Comparison of ENCODE assay signal across 1 cellular context in the genomic region with DNA sequence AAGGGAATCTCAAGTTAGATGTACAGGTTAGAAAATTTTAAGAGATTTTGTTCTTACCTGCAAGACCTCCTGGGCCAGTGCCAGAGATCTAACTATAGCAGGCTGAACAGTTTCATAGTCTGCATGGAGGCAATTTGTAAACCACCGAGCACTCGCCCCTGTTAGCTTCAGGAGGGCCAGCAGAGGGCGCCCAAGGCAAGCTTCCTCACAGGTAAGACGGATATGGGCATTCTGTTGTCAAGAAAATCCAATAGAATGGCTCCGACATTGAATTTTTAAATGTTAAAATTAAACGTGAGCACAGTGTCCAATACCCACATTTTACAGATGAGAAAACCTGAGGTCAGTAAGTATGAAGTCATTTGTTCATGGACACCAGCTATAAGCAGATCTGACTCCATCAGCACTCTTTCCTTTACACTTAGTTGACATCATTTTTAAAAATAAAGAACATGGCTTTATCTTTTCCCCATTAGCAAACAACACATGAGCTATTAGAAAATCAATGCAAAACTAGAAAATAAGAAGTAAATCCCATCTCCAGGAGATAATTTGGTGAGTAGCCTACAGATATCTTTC.
TF ChIP-seq lines count a peak whose summit lies in the region.

No MANE protein-coding gene starts in this region.

TF ChIP-seq in H1, 55 proteins besides CTCF, POLR2A, EP300 and RAD21:
- TF ChIP-seq NANOG (IDR thresholded peaks at IDR 0.05; ENCODE audit: insufficient read depth, low read depth, low read length, poor library complexity, severe bottlenecking): no peak
- no peak for TF ChIP-seq SP2 (IDR thresholded peaks at IDR 0.05; ENCODE audit: low read length)
- TF ChIP-seq SUZ12 (IDR thresholded peaks at IDR 0.05; ENCODE audit: low read length): no peak
- no peak for TF ChIP-seq CBX5 (IDR thresholded peaks at IDR 0.05; ENCODE audit: low read depth, low read length)
- no peak for TF ChIP-seq TCF12 (IDR thresholded peaks at IDR 0.05; ENCODE audit: low read depth, low read length)
- TF ChIP-seq POU5F1 (IDR thresholded peaks at IDR 0.05; ENCODE audit: low read depth, low read length): no peak
- TF ChIP-seq ATF3 (IDR thresholded peaks at IDR 0.05; ENCODE audit: insufficient read depth, low read depth, low read length): no peak
- no peak for TF ChIP-seq HDAC2 (IDR thresholded peaks at IDR 0.05; ENCODE audit: borderline replicate concordance in 1 of 2, low read depth in 2 of 2, low read length in 2 of 2)
- no peak for TF ChIP-seq CBX8 (IDR thresholded peaks at IDR 0.05; ENCODE audit: borderline replicate concordance, low read depth, low read length)
- TF ChIP-seq ZNF274 (IDR thresholded peaks at IDR 0.05; ENCODE audit: borderline replicate concordance, extremely low read depth, low read length): no peak
- TF ChIP-seq SRF (IDR thresholded peaks at IDR 0.05; ENCODE audit: low read depth, low read length): no peak
- TF ChIP-seq, protein P1, sequence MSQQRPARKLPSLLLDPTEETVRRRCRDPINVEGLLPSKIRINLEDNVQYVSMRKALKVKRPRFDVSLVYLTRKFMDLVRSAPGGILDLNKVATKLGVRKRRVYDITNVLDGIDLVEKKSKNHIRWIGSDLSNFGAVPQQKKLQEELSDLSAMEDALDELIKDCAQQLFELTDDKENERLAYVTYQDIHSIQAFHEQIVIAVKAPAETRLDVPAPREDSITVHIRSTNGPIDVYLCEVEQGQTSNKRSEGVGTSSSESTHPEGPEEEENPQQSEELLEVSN (IDR thresholded peaks at IDR 0.05): no peak
- no peak for TF ChIP-seq CTBP2 (IDR thresholded peaks at IDR 0.05; ENCODE audit: borderline replicate concordance, insufficient read depth, insufficient read length, low read length)
- TF ChIP-seq BRCA1 (IDR thresholded peaks at IDR 0.05; ENCODE audit: low read depth, low read length): no peak
- no peak for TF ChIP-seq TEAD4 (IDR thresholded peaks at IDR 0.05; ENCODE audit: low read depth, low read length)
- TF ChIP-seq JUND (IDR thresholded peaks at IDR 0.05; ENCODE audit: low read length): no peak
- TF ChIP-seq FOSL1 (IDR thresholded peaks at IDR 0.05; ENCODE audit: insufficient read depth, low read depth, low read length): no peak
- no peak for TF ChIP-seq CHD1 (IDR thresholded peaks at IDR 0.05; ENCODE audit: low read depth, low read length)
- no peak for TF ChIP-seq HDAC6 (IDR thresholded peaks at IDR 0.05; ENCODE audit: low read depth, low read length)
- no peak for TF ChIP-seq SP1 (IDR thresholded peaks at IDR 0.05; ENCODE audit: low read depth, low read length)
